In the genomic region with DNA sequence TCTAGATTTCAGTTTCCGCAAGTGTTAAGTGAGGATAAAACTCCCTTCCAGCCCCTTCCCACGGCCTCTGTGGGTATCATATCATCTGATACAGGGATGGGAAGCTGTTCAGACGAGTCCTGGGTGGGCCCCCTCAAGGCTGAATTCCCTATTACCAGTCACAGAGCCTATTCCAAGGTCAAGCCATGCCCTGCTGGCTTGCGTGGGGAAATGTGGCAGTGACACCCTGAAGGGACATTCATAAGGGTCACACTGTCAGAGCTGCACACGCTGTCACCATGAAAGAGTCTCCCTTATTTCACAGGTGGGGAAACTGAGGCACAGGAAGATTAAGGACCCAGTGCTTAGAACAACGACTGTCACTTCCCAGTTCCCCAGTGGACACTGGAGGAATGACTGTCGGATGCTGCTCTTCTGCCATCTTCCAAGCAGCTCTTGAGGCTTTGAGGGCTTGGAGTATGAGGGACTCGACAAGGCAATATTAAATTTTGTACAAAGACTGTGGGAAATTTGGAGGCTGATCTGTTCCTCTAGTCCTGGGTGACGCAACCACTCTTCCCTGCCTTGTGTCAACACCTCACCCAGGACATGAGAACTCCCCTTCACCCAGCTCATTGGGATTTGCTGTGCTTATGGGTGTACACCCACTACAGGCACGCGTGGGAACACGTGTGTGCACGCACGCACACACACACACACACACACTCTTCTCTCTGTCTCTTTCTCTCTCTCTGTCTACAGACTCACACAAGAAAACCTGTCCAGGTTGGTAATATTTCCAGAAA, we compare ENCODE assay signal across 1 cellular context.
TF ChIP-seq lines count a peak whose summit lies in the region.

No MANE protein-coding gene starts in this region.

TF ChIP-seq in K562, 482 proteins besides CTCF, POLR2A, EP300 and RAD21:
- no peak for TF ChIP-seq ZNF143 (CRISPR knock-in tag; IDR thresholded peaks at IDR 0.05)
- no peak for TF ChIP-seq NR1H2 (CRISPR knock-in tag; IDR thresholded peaks at IDR 0.05)
- no peak for TF ChIP-seq CEBPG (CRISPR knock-in tag; IDR thresholded peaks at IDR 0.05)
- TF ChIP-seq CEBPG (tag; conservative IDR thresholded peaks at IDR 0.05 in 1 of 2, IDR thresholded peaks at IDR 0.05 in 1 of 2), result peak; percentile 19 to 23; a peak in 1 of 4 replicates
- no peak for TF ChIP-seq ELF4 (CRISPR knock-in tag; IDR thresholded peaks at IDR 0.05)
- TF ChIP-seq RBM39 (optimal IDR thresholded peaks at IDR 0.05; ENCODE audit: low read depth, low read length), result no peak
- no peak for TF ChIP-seq RUNX1 (IDR thresholded peaks at IDR 0.05; ENCODE audit: low read depth)
- TF ChIP-seq CCNT2 (IDR thresholded peaks at IDR 0.05; ENCODE audit: borderline replicate concordance, extremely low read depth, insufficient read length, low read depth, low read length), result no peak
- TF ChIP-seq, protein P1, sequence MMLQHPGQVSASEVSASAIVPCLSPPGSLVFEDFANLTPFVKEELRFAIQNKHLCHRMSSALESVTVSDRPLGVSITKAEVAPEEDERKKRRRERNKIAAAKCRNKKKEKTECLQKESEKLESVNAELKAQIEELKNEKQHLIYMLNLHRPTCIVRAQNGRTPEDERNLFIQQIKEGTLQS (IDR thresholded peaks at IDR 0.05), result 0 out of 2 replicates have a peak, but pooled peaks have one; percentile 17
- TF ChIP-seq, protein P1 (CRISPR knock-in tag; conservative IDR thresholded peaks at IDR 0.05), result no peak
- TF ChIP-seq, protein P2, sequence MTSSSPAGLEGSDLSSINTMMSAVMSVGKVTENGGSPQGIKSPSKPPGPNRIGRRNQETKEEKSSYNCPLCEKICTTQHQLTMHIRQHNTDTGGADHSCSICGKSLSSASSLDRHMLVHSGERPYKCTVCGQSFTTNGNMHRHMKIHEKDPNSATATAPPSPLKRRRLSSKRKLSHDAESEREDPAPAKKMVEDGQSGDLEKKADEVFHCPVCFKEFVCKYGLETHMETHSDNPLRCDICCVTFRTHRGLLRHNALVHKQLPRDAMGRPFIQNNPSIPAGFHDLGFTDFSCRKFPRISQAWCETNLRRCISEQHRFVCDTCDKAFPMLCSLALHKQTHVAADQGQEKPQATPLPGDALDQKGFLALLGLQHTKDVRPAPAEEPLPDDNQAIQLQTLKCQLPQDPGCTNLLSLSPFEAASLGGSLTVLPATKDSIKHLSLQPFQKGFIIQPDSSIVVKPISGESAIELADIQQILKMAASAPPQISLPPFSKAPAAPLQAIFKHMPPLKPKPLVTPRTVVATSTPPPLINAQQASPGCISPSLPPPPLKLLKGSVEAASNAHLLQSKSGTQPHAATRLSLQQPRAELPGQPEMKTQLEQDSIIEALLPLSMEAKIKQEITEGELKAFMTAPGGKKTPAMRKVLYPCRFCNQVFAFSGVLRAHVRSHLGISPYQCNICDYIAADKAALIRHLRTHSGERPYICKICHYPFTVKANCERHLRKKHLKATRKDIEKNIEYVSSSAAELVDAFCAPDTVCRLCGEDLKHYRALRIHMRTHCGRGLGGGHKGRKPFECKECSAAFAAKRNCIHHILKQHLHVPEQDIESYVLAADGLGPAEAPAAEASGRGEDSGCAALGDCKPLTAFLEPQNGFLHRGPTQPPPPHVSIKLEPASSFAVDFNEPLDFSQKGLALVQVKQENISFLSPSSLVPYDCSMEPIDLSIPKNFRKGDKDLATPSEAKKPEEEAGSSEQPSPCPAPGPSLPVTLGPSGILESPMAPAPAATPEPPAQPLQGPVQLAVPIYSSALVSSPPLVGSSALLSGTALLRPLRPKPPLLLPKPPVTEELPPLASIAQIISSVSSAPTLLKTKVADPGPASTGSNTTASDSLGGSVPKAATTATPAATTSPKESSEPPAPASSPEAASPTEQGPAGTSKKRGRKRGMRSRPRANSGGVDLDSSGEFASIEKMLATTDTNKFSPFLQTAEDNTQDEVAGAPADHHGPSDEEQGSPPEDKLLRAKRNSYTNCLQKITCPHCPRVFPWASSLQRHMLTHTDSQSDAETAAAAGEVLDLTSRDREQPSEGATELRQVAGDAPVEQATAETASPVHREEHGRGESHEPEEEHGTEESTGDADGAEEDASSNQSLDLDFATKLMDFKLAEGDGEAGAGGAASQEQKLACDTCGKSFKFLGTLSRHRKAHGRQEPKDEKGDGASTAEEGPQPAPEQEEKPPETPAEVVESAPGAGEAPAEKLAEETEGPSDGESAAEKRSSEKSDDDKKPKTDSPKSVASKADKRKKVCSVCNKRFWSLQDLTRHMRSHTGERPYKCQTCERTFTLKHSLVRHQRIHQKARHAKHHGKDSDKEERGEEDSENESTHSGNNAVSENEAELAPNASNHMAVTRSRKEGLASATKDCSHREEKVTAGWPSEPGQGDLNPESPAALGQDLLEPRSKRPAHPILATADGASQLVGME (CRISPR knock-in tag; IDR thresholded peaks at IDR 0.05), result no peak
